Comparison of ENCODE assay signal across 8 cellular contexts in genomic region chr1:211326528-211327340, GRCh38. TPM values are rescaled to one million over a fixed set of nuclear protein-coding genes. Genes with fewer than 3 reads are reported as not detected.
DNase-seq lines count a peak whose midpoint lies in the region; ATAC-seq and TF ChIP-seq lines count a peak whose summit lies in the region.

Gene TRAF5 (plus strand): TSS chr1:211326833. CDS start chr1:211353240, 26,407 bp downstream.

- H3F3A ChIP-seq in SK-N-SH (replicated peaks; ENCODE audit: insufficient read depth) = peaks cover 3% of the 10 kb centered on the region

- no peaks in the 10 kb centered on the region for H3K27me3 ChIP-seq in BE2C
- no peaks in the 10 kb centered on the region for H3K27me3 ChIP-seq in SK-N-SH (ENCODE audit: insufficient read depth)
- no peaks in the 10 kb centered on the region for H3K27me3 ChIP-seq in ascending aorta

- H3K79me2 ChIP-seq in SK-N-SH (ENCODE audit: insufficient read depth) = no peaks in the 10 kb centered on the region; the same call in 1 of the 2 replicates

- no peak for TF ChIP-seq RAD21 in SK-N-SH (IDR thresholded peaks at IDR 0.05; ENCODE audit: low read length)

- CTCF ChIA-PET in SK-N-SH (lab: Yijun Ruan, JAX) = interaction anchor here (0.8 to 2.6 kb wide), 11 partner anchors 11 to 328 kb away, joined by 3 to 22 read pairs (median 3); no protein-coding TSS in a partner anchor

- intact Hi-C loops in ascending aorta (cut with DNase I) = loop anchor here (1.0 to 5.0 kb wide), 6 partner anchors 56 to 328 kb away; partner anchors contain the start of genes RCOR3 and SLC30A1

- 17% methylated on average over 24 of the region's 91 CpGs for WGBS in SK-N-SH (ENCODE audit: low lambda C conversion rate)

- peak within 1 kb of the TSS; percentile 97 for H2AFZ ChIP-seq in SK-N-SH (ENCODE audit: low read depth)

- H3K36me3 ChIP-seq in BE2C (no peaks in the 10 kb centered on the region), SK-N-SH (replicated peaks in 1 of 2; ENCODE audit: control insufficient read depth in 1 of 2, insufficient read depth in 2 of 2, low read length in 1 of 2) (no peaks in the 10 kb centered on the region), ascending aorta (no peaks in the 10 kb centered on the region)

- TF ChIP-seq CTCF in BE2C (IDR thresholded peaks at IDR 0.05; ENCODE audit: low read depth, low read length) (no peak), SK-N-SH (IDR thresholded peaks at IDR 0.05) (no peak), ascending aorta (IDR thresholded peaks at IDR 0.05) (no peak)

- DNase-seq in BE2C (peak; percentile 80), SK-N-SH (peak; percentile 89), ascending aorta (ENCODE audit: low spot score in 2 of 2) (peak in 1 of 2 donors; percentile 72), hepatic stellate cell (ENCODE audit: low spot score) (peak; percentile 43), renal cortical epithelial cell (ENCODE audit: low read depth) (no peak)

- H3K9ac ChIP-seq in SK-N-SH = peak within 1 kb of the TSS; percentile 75

- H3K4me1 ChIP-seq in BE2C (peaks cover 8% of the 10 kb centered on the region), SK-N-SH (ENCODE audit: control insufficient read depth in 1 of 2, insufficient read depth in 2 of 2, low read depth in 1 of 2, low read length in 1 of 2) (peaks cover 0 to 38% of the 10 kb centered on the region in 2 experiments; a peak in 3 of 4 replicates), ascending aorta (peaks cover 15 to 31% of the 10 kb centered on the region in 2 donors)

- POLR2A ChIA-PET in SK-N-SH (lab: Yijun Ruan, JAX) = interaction anchor here (1.1 kb wide), 1 partner anchor 56 kb away, joined by 3 read pairs; no protein-coding TSS in a partner anchor

- no peaks in the 10 kb centered on the region for H3K9me2 ChIP-seq in SK-N-SH

- no peaks in the 10 kb centered on the region for H3K9me3 ChIP-seq in BE2C
- H3K9me3 ChIP-seq in SK-N-SH = no peaks in the 10 kb centered on the region
- no peaks in the 10 kb centered on the region for H3K9me3 ChIP-seq in ascending aorta

- peak; percentile 32 for ATAC-seq in GM19025 (IDR thresholded peaks at IDR 0.05; ENCODE audit: low read depth, unreplicated experiment)
- ATAC-seq in HG03432 (IDR thresholded peaks at IDR 0.05; ENCODE audit: unreplicated experiment) = peak; percentile 43
- no peak for ATAC-seq in GM18520 (IDR thresholded peaks at IDR 0.05; ENCODE audit: unreplicated experiment)

- H3K4me3 ChIP-seq in BE2C (ENCODE audit: low read depth, low read length) (peak within 1 kb of the TSS; percentile 86), SK-N-SH (ENCODE audit: low read depth in 2 of 2, low read length in 1 of 2) (peak within 1 kb of the TSS; percentile 70 to 76), ascending aorta (peak within 1 kb of the TSS; percentile 91 to 93)

- TF ChIP-seq EP300 in SK-N-SH (IDR thresholded peaks at IDR 0.05; ENCODE audit: borderline replicate concordance in 1 of 2, low read depth in 1 of 2, low read length in 1 of 2) = no peak

- H3K27ac ChIP-seq in SK-N-SH (ENCODE audit: low read depth in 2 of 2, low read length in 1 of 2) = peak within 1 kb of the TSS in 1 of 2 experiments; percentile 59; a peak in 1 of 4 replicates
- peak within 1 kb of the TSS; percentile 84 to 98 for H3K27ac ChIP-seq in ascending aorta

- no peaks in the 10 kb centered on the region for H4K20me1 ChIP-seq in SK-N-SH (ENCODE audit: insufficient read depth)

- peak within 1 kb of the TSS; percentile 75 for H3K4me2 ChIP-seq in SK-N-SH

TF ChIP-seq in SK-N-SH, 30 proteins besides CTCF, POLR2A, EP300 and RAD21:
- TF ChIP-seq MAX (IDR thresholded peaks at IDR 0.05; ENCODE audit: low read depth) = peak; percentile 52; the same call in 1 of the 2 replicates
- no peak for TF ChIP-seq IRF3 (IDR thresholded peaks at IDR 0.05; ENCODE audit: low read depth, low read length)
- TF ChIP-seq ZBTB33 (IDR thresholded peaks at IDR 0.05; ENCODE audit: borderline replicate concordance, low read depth) = no peak
- TF ChIP-seq TAF1 (IDR thresholded peaks at IDR 0.05; ENCODE audit: borderline replicate concordance, low read depth, low read length) = peak; percentile 4; the same call in 1 of the 2 replicates
- TF ChIP-seq GATA2 (CRISPR knock-in tag; IDR thresholded peaks at IDR 0.05) = no peak
- TF ChIP-seq NRF1 (IDR thresholded peaks at IDR 0.05; ENCODE audit: low read depth, low read length) = 0 out of 2 replicates have a peak, but pooled peaks have one; percentile 1
- TF ChIP-seq MXI1 (IDR thresholded peaks at IDR 0.05; ENCODE audit: low read depth, low read length) = peak; percentile 2; the same call in 1 of the 2 replicates

RNA-seq across cellular contexts. Expression of gene TRAF5, which starts in this region (rescaled TPM):
- polyA plus RNA-seq in BE2C (2012; ENCODE audit: insufficient read depth, insufficient read length, low read depth) = 10.9 TPM
- 7.6 and 10.5 TPM in 2 replicates for polyA plus RNA-seq in SK-N-SH (2012; rRNA removed)
- polyA plus RNA-seq in SK-N-SH (2012; cell fraction: cytosol; rRNA removed) = 5.1 and 5.4 TPM in 2 replicates
- polyA plus RNA-seq in SK-N-SH (2012; cell fraction: nucleus; rRNA removed) = 34.5 and 45.6 TPM in 2 replicates
- 3.9 TPM for total RNA-seq in ascending aorta
- 9.0 and 19.4 TPM in 2 replicates for total RNA-seq in renal cortical epithelial cell
